9 cellular contexts compared by ENCODE assay signal in genomic region chr2:149562304-149562703, GRCh38. TPM values are rescaled to one million over a fixed set of nuclear protein-coding genes. Genes with fewer than 3 reads are reported as not detected.
DNase-seq lines count a peak whose midpoint lies in the region; ATAC-seq and TF ChIP-seq lines count a peak whose summit lies in the region.
"Had no signal": no experiment of that assay in that cellular context is flagged by ENCODE, and none has a peak within 500 bp of the region (broad histone marks: within the 10 kb centered on the region; RNA-seq: fewer than 3 reads in every experiment).

No MANE protein-coding gene starts in this region.

- WGBS in lower leg skin, 2 donors, result 40 to 59% methylated on average over 2 of the region's 2 CpGs

- peak; percentile 50 for DNase-seq in AG10803 (ENCODE audit: low read depth)
- peak; percentile 49 for DNase-seq in HT-29 (ENCODE audit: low spot score)
- peak; percentile 17 to 79 for DNase-seq in cardiac fibroblast (ENCODE audit: low read depth in 2 of 2)
- no peak for DNase-seq in NCI-H2227 (lab: John Stamatoyannopoulos, UW; ENCODE audit: unreplicated experiment)
- no peak for DNase-seq in lower leg skin (ENCODE audit: low spot score in 2 of 2)
- no peak for DNase-seq in type B pancreatic cell (ENCODE audit: extremely low spot score, unreplicated experiment)
- DNase-seq in activated CD4-positive, alpha-beta T cell treated with anti-CD3 and anti-CD28 coated beads, Interleukin-2, amount 50 U/mL, for 4 hours, result no peak
- DNase-seq: activated CD4-positive, alpha-beta memory T cell treated with anti-CD3 and anti-CD28 coated beads, Interleukin-2, amount 10 ng/mL, durations not matched to agents 7 days and 5 days had no signal

- H3K4me3 Mint-ChIP-seq in type B pancreatic cell, result no peak overlapping the region
- H3K4me3 Mint-ChIP-seq: activated CD4-positive, alpha-beta memory T cell treated with anti-CD3 and anti-CD28 coated beads, Interleukin-2, amount 10 ng/mL, durations not matched to agents 7 days and 5 days had no signal

- H3K4me3 ChIP-seq in AG10803 (ENCODE audit: low read length) (no peak overlapping the region), cardiac fibroblast (replicated peaks in 1 of 2; ENCODE audit: low read depth in 2 of 2, low read length in 2 of 2) (peak overlapping the region in 1 of 2 donors; percentile 5), lower leg skin (ENCODE audit: low read depth, poor library complexity, severe bottlenecking) (no peak overlapping the region)

- intact Hi-C loops in lower leg skin (cut with DNase I; ENCODE audit: low total_unique reads), result loop anchor here (5.0 kb wide), 1 partner anchor 545 kb away; no protein-coding TSS in a partner anchor

- no peak overlapping the region for H3K27ac Mint-ChIP-seq in type B pancreatic cell
- H3K27ac Mint-ChIP-seq: activated CD4-positive, alpha-beta memory T cell treated with anti-CD3 and anti-CD28 coated beads, Interleukin-2, amount 10 ng/mL, durations not matched to agents 7 days and 5 days had no signal

- no peaks in the 10 kb centered on the region for H3K27me3 Mint-ChIP-seq in type B pancreatic cell
- H3K27me3 Mint-ChIP-seq: activated CD4-positive, alpha-beta memory T cell treated with anti-CD3 and anti-CD28 coated beads, Interleukin-2, amount 10 ng/mL, durations not matched to agents 7 days and 5 days had no signal

- H3K36me3 Mint-ChIP-seq in type B pancreatic cell, result peaks cover 11% of the 10 kb centered on the region

- TF ChIP-seq CTCF in AG10803 (conservative IDR thresholded peaks at IDR 0.05; ENCODE audit: low read length), result no peak
- TF ChIP-seq CTCF in cardiac fibroblast (IDR thresholded peaks at IDR 0.05; ENCODE audit: low read depth, low read length), result no peak
- TF ChIP-seq CTCF in lower leg skin (IDR thresholded peaks at IDR 0.05), result no peak
- TF ChIP-seq CTCF in type B pancreatic cell (conservative IDR thresholded peaks at IDR 0.05), result no peak

- ATAC-seq in GM21423 (IDR thresholded peaks at IDR 0.05; ENCODE audit: unreplicated experiment), result peak; percentile 73

- no peaks in the 10 kb centered on the region for H3K9me3 Mint-ChIP-seq in type B pancreatic cell
- H3K9me3 Mint-ChIP-seq: activated CD4-positive, alpha-beta memory T cell treated with anti-CD3 and anti-CD28 coated beads, Interleukin-2, amount 10 ng/mL, durations not matched to agents 7 days and 5 days had no signal

- H3K4me1 Mint-ChIP-seq in type B pancreatic cell (ENCODE audit: unreplicated experiment), result peaks cover 11% of the 10 kb centered on the region

- TF ChIP-seq POLR2A in lower leg skin (IDR thresholded peaks at IDR 0.05), result no peak

RNA-seq across cellular contexts. Expression of gene MMADHC, which starts 25.3 kb away (rescaled TPM):
- total RNA-seq in HT-29 (2014; rRNA removed; shearing (Covaris generic)), result 69.4 and 84.8 TPM in 2 replicates
- 100 to 1,000 TPM in 2 of 4 donors, 10 to 100 TPM in 2; 66.3 to 118 (median 95.4) TPM for total RNA-seq in lower leg skin
- 87.3 and 98.0 TPM in 2 replicates for total RNA-seq in type B pancreatic cell (ENCODE audit: low replicate concordance)

Comparison
In these comparisons a context has a peak if more than half of its experiments do, and no peak if none do; other contexts are left out.
1. DNase-seq: peak in AG10803 (single experiment), HT-29 (single experiment) and cardiac fibroblast (2 of 2); none in NCI-H2227 (single experiment), lower leg skin (0 of 2), type B pancreatic cell (single experiment) and activated CD4-positive, alpha-beta T cell treated with anti-CD3 and anti-CD28 coated beads, Interleukin-2, amount 50 U/mL, for 4 hours (0 of 2).